17 cellular contexts compared by ENCODE assay signal in genomic region chr22:42763965-42764480, GRCh38. TPM values are rescaled to one million over a fixed set of nuclear protein-coding genes. Genes with fewer than 3 reads are reported as not detected.
DNase-seq lines count a peak whose midpoint lies in the region; ATAC-seq, FAIRE-seq and TF ChIP-seq lines count a peak whose summit lies in the region.
"Had no signal": no experiment of that assay in that cellular context is flagged by ENCODE, and none has a peak within 500 bp of the region (broad histone marks: within the 10 kb centered on the region; RNA-seq: fewer than 3 reads in every experiment).

No MANE protein-coding gene starts in this region.

- no peak for ATAC-seq in GM12878
- ATAC-seq: HepG2 had no signal

- no peak for TF ChIP-seq EP300 in GM12878 (IDR thresholded peaks at IDR 0.05; ENCODE audit: borderline replicate concordance in 1 of 2, control insufficient read depth in 1 of 2, low read depth in 2 of 2, low read length in 2 of 2)

- no peak overlapping the region for H4K8ac ChIP-seq in neuronal stem cell (ENCODE audit: low read depth, low read length)

- no peak overlapping the region for H3K4me3 ChIP-seq in GM12878
- no peak overlapping the region for H3K4me3 ChIP-seq in neuronal stem cell (ENCODE audit: low read length in 2 of 2)
- H3K4me3 ChIP-seq: BLaER1 treated with 17β-estradiol and CSF1 and Interleukin-3, amounts not matched to agents 10 nM and 100 nM; GM23248 had no signal

- intact Hi-C loops in GM12878 (cut with micrococcal nuclease; ENCODE audit: unreplicated experiment) = loop anchor here (2.0 kb wide), 1 partner anchor 47 kb away; no protein-coding TSS in a partner anchor

- H2AK5ac ChIP-seq in neuronal stem cell (ENCODE audit: low read depth, low read length) = no peak overlapping the region

- 54% methylated on average over 13 of the region's 13 CpGs for WGBS in GM12878 (ENCODE audit: insufficient coverage, insufficient replicate concordance, low lambda C conversion rate, missing lambda C conversion rate)
- WGBS in neuronal stem cell (ENCODE audit: extremely low coverage in 2 of 2, insufficient read length in 2 of 2, insufficient replicate concordance in 1 of 2), 2 donors = no CpG with 5 or more reads among the region's 13 CpGs

- H2AFZ ChIP-seq in GM12878 (ENCODE audit: control insufficient read depth, low read depth, low read length) (no peak overlapping the region), neuronal stem cell (ENCODE audit: low read length) (no peak overlapping the region)
- H2AFZ ChIP-seq: GM23248 had no signal

- peak overlapping the region; percentile 15; the same call in 1 of the 2 replicates for H3K4me2 ChIP-seq in GM12878 (ENCODE audit: control insufficient read depth, insufficient read depth)
- H3K4me2 ChIP-seq in neuronal stem cell (ENCODE audit: insufficient read depth, low read length, poor library complexity, severe bottlenecking) = no peak overlapping the region

- no peaks in the 10 kb centered on the region for H3K9me3 ChIP-seq in GM12878 (replicated peaks; ENCODE audit: control insufficient read depth, insufficient read depth, low read length)
- no peaks in the 10 kb centered on the region for H3K9me3 ChIP-seq in neuronal stem cell (replicated peaks in 1 of 2; ENCODE audit: control insufficient read depth in 2 of 2, insufficient read depth in 1 of 2, low read depth in 1 of 2, low read length in 2 of 2)
- H3K9me3 ChIP-seq: BLaER1 treated with 17β-estradiol and CSF1 and Interleukin-3, amounts not matched to agents 10 nM and 100 nM had no signal

- in situ Hi-C loops in GM12878 (cut with MboI) = no loop called here

- H3K27ac ChIP-seq in GM12878 (ENCODE audit: control insufficient read depth, insufficient read depth) (peak overlapping the region; percentile 60; the same call in 1 of the 2 replicates), neuronal stem cell (replicated peaks; ENCODE audit: low read length) (no peak overlapping the region)
- H3K27ac ChIP-seq: BLaER1 treated with 17β-estradiol and CSF1 and Interleukin-3, amounts not matched to agents 10 nM and 100 nM; GM23248 had no signal

- H3K36me3 ChIP-seq in GM12878 (ENCODE audit: control insufficient read depth in 2 of 2, insufficient read depth in 2 of 2, low read length in 1 of 2) = no peaks in the 10 kb centered on the region
- H3K36me3 ChIP-seq in neuronal stem cell (replicated peaks in 1 of 2; ENCODE audit: control insufficient read depth in 2 of 2, insufficient read depth in 2 of 2, low read length in 2 of 2) = no peaks in the 10 kb centered on the region
- H3K36me3 ChIP-seq: BLaER1 treated with 17β-estradiol and CSF1 and Interleukin-3, amounts not matched to agents 10 nM and 100 nM had no signal

- H3K4ac ChIP-seq in neuronal stem cell (ENCODE audit: low read length) = no peak overlapping the region

- SMC1A ChIA-PET in GM12878 (lab: Charles Lee; ENCODE audit: uncharacterized antibody, unreplicated experiment) = interaction anchor here (0.6 to 2.2 kb wide), 9 partner anchors 9 to 161 kb away, joined by 3 to 13 read pairs (median 4); no protein-coding TSS in a partner anchor

- no peak overlapping the region for H4K91ac ChIP-seq in neuronal stem cell (ENCODE audit: low read depth, low read length, poor library complexity)

- no peak for TF ChIP-seq RAD21 in GM12878 (IDR thresholded peaks at IDR 0.05; ENCODE audit: insufficient read depth, low read depth, low read length)

- RAD21 ChIA-PET in GM12878 (lab: Charles Lee; ENCODE audit: unreplicated experiment) = interaction anchor here (1.0 to 2.0 kb wide), 5 partner anchors 11 to 108 kb away, joined by 3 to 24 read pairs (median 12); no protein-coding TSS in a partner anchor

- H2BK5ac ChIP-seq in neuronal stem cell (ENCODE audit: low read length) = no peak overlapping the region

- peak overlapping the region; percentile 10 for H2BK12ac ChIP-seq in neuronal stem cell (ENCODE audit: low read length)

- H3K23ac ChIP-seq in neuronal stem cell (ENCODE audit: low read depth, low read length, poor library complexity) = peak overlapping the region; percentile 65

- H4K20me1 ChIP-seq in GM12878 (ENCODE audit: control insufficient read depth, insufficient read depth) = no peaks in the 10 kb centered on the region

- TF ChIP-seq CTCF in GM20000 (IDR thresholded peaks at IDR 0.05; ENCODE audit: extremely low read depth, missing control alignments) = no peak
- TF ChIP-seq CTCF in GM12878 (IDR thresholded peaks at IDR 0.05 in 2 of 3, conservative IDR thresholded peaks at IDR 0.05 in 1 of 3; ENCODE audit: control insufficient read depth in 2 of 3, extremely low read depth in 1 of 3, insufficient read depth in 1 of 3, low read depth in 3 of 3, low read length in 3 of 3) = no peak

- H3K4me1 ChIP-seq in GM12878 (ENCODE audit: control insufficient read depth, insufficient read depth, low read length) (peaks cover 29% of the 10 kb centered on the region), neuronal stem cell (ENCODE audit: control insufficient read depth in 2 of 2, insufficient read depth in 1 of 2, low read depth in 1 of 2, low read length in 2 of 2) (peaks cover 0 to 2% of the 10 kb centered on the region in 2 donors)

- H3K9ac ChIP-seq in GM12878 (ENCODE audit: control insufficient read depth, insufficient read depth, low read length) = no peak overlapping the region
- no peak overlapping the region for H3K9ac ChIP-seq in neuronal stem cell (ENCODE audit: low read depth, low read length, poor library complexity)
- H3K9ac ChIP-seq: BLaER1 treated with 17β-estradiol and CSF1 and Interleukin-3, amounts not matched to agents 10 nM and 100 nM; GM23248 had no signal

- H3K14ac ChIP-seq in neuronal stem cell (ENCODE audit: low read length) = no peak overlapping the region

- no TSS peak for BruUV-seq in GM12878 (replicated peaks; lab: Mats Ljungman, UMichigan)

- no peak for FAIRE-seq in GM12878 (lab: Jason Lieb, UNC)
- FAIRE-seq: H54, HepG2, HTR-8/SVneo had no signal

- no peak overlapping the region for H2BK15ac ChIP-seq in neuronal stem cell (ENCODE audit: low read length)

- no peak for TF ChIP-seq POLR2A in GM12878 (IDR thresholded peaks at IDR 0.05; ENCODE audit: low read depth, low read length)

- H3K27me3 ChIP-seq in GM12878 (replicated peaks in 1 of 2; ENCODE audit: control insufficient read depth in 2 of 2, insufficient read depth in 2 of 2, low read length in 1 of 2) (no peaks in the 10 kb centered on the region; a peak in 1 of 4 replicates), neuronal stem cell (ENCODE audit: control insufficient read depth in 3 of 3, insufficient read depth in 3 of 3, low read depth in 1 of 3, low read length in 3 of 3) (peaks cover 0 to 3% (median 0%) of the 10 kb centered on the region in 3 experiments)

- DNase-seq in D341Med (ENCODE audit: low spot score) = peak; percentile 23
- DNase-seq in GM20000 (ENCODE audit: low spot score) = peak; percentile 6
- no peak for DNase-seq in GM12878 (ENCODE audit: low read depth, low spot score)
- no peak for DNase-seq in neuronal stem cell (ENCODE audit: low spot score)
- DNase-seq in amniotic stem cell (lab: John Stamatoyannopoulos, UW) = no peak
- DNase-seq in NCI-H2196 treated with DMSO at 0.1 percent for 48 hours (lab: John Stamatoyannopoulos, UW; ENCODE audit: unreplicated experiment) = no peak
- no peak for DNase-seq in activated naive CD4-positive, alpha-beta T cell treated with anti-CD3 and anti-CD28 coated beads, Interleukin-2, amount 50 U/mL, for 16 hours
- DNase-seq in middle frontal gyrus (ENCODE audit: extremely low spot score, low spot score) = no peak
- DNase-seq: 8988T; AML-193; CD4-positive, CD25-positive, alpha-beta regulatory T cell; DMS 273 treated with DMSO at 0.1 percent for 48 hours; GM23248 had no signal

- POLR2A ChIA-PET in GM12878 (lab: Charles Lee) = interaction anchor here (2.6 kb wide), 1 partner anchor 10 kb away, joined by 26 read pairs; no protein-coding TSS in a partner anchor

- no peak overlapping the region for H2BK120ac ChIP-seq in neuronal stem cell (ENCODE audit: low read depth, low read length)

- no peak overlapping the region for H3K18ac ChIP-seq in neuronal stem cell (ENCODE audit: low read length)

- no peaks in the 10 kb centered on the region for H3K79me1 ChIP-seq in neuronal stem cell (ENCODE audit: low read depth, low read length)

- H3K79me2 ChIP-seq in GM12878 (ENCODE audit: control insufficient read depth, insufficient read depth, low read length) = no peaks in the 10 kb centered on the region

- CTCF ChIA-PET in GM12878 (lab: Yijun Ruan, JAX) = interaction anchor here (1.4 to 2.0 kb wide), 3 partner anchors 11 to 270 kb away, joined by 5 to 7 read pairs (median 5); no protein-coding TSS in a partner anchor

TF ChIP-seq in GM12878, 131 proteins besides CTCF, POLR2A, EP300 and RAD21:
- peak; percentile 30 for TF ChIP-seq USF1 (IDR thresholded peaks at IDR 0.05; ENCODE audit: borderline replicate concordance, extremely low read length, insufficient read depth, low read depth, low read length)
- TF ChIP-seq ZNF274 (IDR thresholded peaks at IDR 0.05; ENCODE audit: insufficient read depth, insufficient read length) = no peak

RNA-seq across cellular contexts. Expression of gene A4GALT, which starts 43.4 kb away (rescaled TPM):
- 22.1 and 26.5 TPM in 2 replicates for total RNA-seq in GM12878 (2013; cell fraction: nucleolus; rRNA removed)
- total RNA-seq in GM12878 (2014; rRNA removed) (1.6 and 2.3 TPM in 2 replicates), GM12878 (2014; rRNA removed; fragmentation: Illumina TruSeq; extraction: Trizol) (0.51 and 1.1 TPM in 2 replicates), GM12878 (2021) (2.6 TPM in 2 replicates)
- polyA plus RNA-seq in GM12878 (2011; ENCODE audit: low read depth) = 1.0 TPM
- polyA plus RNA-seq in GM12878 (2011; rRNA removed) (1.8 and 3.9 TPM in 2 replicates), GM12878 (2014; fragmentation: Illumina TruSeq; extraction: Trizol) (0.25 TPM in 1 of 2 replicates, not detected in the other), GM12878 (2014; fragmentation: Nextera tagmentation; extraction: Ambion mirVana) (under 1 TPM in 1 of 2 experiments, not detected in 1; 0.04 TPM), GM12878 (2014; rRNA removed) (2.6 and 2.7 TPM in 2 replicates), GM12878 (2016; fragmentation: Nextera tagmentation; extraction: Ambion mirVana) (1 to 10 TPM; 2.2 to 3.4 TPM)
- 5.5 and 6.8 TPM in 2 replicates for polyA plus RNA-seq in GM12878 (2011; cell fraction: cytosol; rRNA removed)
- polyA plus RNA-seq in GM12878 (2011; cell fraction: nucleus; rRNA removed) = 8.8 and 12.0 TPM in 2 replicates
- polyA plus RNA-seq in GM12878 (2012) = 6.2 and 8.3 TPM in 2 replicates
- polyA minus RNA-seq in GM12878 (2011; rRNA and poly(A)+ RNA removed) = 3.7 and 8.6 TPM in 2 replicates
- 3.5 and 5.2 TPM in 2 replicates for polyA minus RNA-seq in GM12878 (2011; cell fraction: cytosol; rRNA and poly(A)+ RNA removed)
- 3.5 and 6.6 TPM in 2 replicates for polyA minus RNA-seq in GM12878 (2011; cell fraction: nucleus; rRNA and poly(A)+ RNA removed)
- 5.5 TPM for polyA plus RNA-seq in neuronal stem cell (2013, experiment 1 of 2)
- 5.6 TPM for polyA plus RNA-seq in neuronal stem cell (2013, experiment 2 of 2)
- total RNA-seq: CD4-positive, CD25-positive, alpha-beta regulatory T cell had no signal
- polyA plus RNA-seq: CD4-positive, CD25-positive, alpha-beta regulatory T cell had no signal

Comparison
In these comparisons a context has a peak if more than half of its experiments do, and no peak if none do; other contexts are left out.
1. DNase-seq: peak in D341Med (single experiment) and GM20000 (single experiment); none in GM12878 (single experiment), neuronal stem cell (single experiment), amniotic stem cell (single experiment), NCI-H2196 treated with DMSO at 0.1 percent for 48 hours (single experiment), activated naive CD4-positive, alpha-beta T cell treated with anti-CD3 and anti-CD28 coated beads, Interleukin-2, amount 50 U/mL, for 16 hours (single experiment) and middle frontal gyrus (single experiment).